1 cellular context compared by ENCODE assay signal in the genomic region with DNA sequence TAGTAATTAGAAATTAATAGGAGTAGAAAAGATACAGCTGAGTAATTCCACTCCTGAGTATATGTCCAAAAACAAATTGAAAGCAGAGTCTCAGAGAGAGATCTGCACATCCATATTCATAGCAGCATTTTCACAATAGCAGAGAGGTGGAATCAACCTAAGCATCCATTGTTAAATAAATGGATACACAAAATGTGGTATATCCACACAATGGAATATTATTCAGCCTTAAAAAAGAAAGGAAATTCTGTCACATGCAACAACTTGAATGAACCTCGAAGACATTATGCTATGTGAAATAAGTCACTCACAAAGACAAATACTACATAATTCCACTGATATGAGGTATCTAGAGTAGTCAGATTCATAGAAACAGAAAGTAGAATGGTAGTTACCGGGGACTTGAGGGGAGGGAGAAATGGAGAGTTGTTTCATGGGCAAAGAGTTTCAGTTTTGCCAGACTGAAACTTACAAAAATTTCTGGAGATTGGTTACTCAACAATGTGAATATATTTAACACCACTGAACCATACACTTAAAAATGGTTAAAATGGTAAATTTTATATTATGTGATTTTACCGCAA.
TF ChIP-seq lines count a peak whose summit lies in the region.

No MANE protein-coding gene starts in this region.

TF ChIP-seq in H1, 55 proteins besides CTCF, POLR2A, EP300 and RAD21:
- TF ChIP-seq BACH1 (IDR thresholded peaks at IDR 0.05; ENCODE audit: low read length) (no peak), KDM1A (IDR thresholded peaks at IDR 0.05; ENCODE audit: borderline replicate concordance, low read length) (0 out of 2 replicates have a peak, but pooled peaks have one; percentile 29)
TF ChIP-seq in H1: peak in this region for 1.
